Comparison of ENCODE assay signal across 2 cellular contexts in the genomic region with DNA sequence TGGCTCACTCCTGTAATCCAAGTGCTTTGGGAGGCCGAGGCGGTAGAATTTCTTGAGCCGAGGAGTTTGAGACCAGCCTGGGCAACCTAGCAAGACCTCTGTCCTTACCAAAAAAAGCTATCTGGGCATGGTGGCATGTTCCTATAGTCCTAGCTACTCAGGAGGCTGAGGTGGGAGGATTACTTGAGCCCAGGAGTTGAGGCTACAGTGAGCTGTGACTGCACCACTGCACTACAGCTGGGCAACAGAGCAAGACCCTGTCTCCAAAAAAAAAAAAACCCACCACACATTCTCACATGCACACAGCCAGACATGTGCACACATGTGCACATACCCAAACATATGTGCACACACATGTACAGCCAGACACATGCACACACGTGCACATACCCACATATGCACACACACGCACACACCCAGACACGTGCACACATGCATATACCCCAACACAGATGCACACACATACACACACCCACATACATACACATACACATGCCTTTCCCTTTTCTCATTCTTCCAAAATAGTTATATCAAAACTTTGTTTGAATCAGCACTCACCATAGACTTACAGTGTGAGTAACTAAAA.
A peak's percentile ranks its signal among the peaks of the same experiment; 100 is the strongest.
TF ChIP-seq lines count a peak whose summit lies in the region.

No MANE protein-coding gene starts in this region.

TF ChIP-seq in HepG2, 621 proteins besides CTCF, POLR2A, EP300 and RAD21 (continues in another document):
- TF ChIP-seq, protein P1, sequence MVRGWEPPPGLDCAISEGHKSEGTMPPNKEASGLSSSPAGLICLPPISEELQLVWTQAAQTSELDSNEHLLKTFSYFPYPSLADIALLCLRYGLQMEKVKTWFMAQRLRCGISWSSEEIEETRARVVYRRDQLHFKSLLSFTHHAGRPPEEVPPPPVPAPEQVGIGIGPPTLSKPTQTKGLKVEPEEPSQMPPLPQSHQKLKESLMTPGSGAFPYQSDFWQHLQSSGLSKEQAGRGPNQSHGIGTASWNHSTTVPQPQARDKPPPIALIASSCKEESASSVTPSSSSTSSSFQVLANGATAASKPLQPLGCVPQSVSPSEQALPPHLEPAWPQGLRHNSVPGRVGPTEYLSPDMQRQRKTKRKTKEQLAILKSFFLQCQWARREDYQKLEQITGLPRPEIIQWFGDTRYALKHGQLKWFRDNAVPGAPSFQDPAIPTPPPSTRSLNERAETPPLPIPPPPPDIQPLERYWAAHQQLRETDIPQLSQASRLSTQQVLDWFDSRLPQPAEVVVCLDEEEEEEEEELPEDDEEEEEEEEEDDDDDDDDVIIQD (CRISPR knock-in tag; IDR thresholded peaks at IDR 0.05; ENCODE audit: low read depth), result no peak
- TF ChIP-seq ZMYM3 (CRISPR knock-in tag; IDR thresholded peaks at IDR 0.05), result peak; percentile 76
- TF ChIP-seq PAX8 (CRISPR knock-in tag; IDR thresholded peaks at IDR 0.05; ENCODE audit: borderline replicate concordance), result no peak
- no peak for TF ChIP-seq SIX1 (CRISPR knock-in tag; IDR thresholded peaks at IDR 0.05; ENCODE audit: borderline replicate concordance)
- TF ChIP-seq, protein P2, sequence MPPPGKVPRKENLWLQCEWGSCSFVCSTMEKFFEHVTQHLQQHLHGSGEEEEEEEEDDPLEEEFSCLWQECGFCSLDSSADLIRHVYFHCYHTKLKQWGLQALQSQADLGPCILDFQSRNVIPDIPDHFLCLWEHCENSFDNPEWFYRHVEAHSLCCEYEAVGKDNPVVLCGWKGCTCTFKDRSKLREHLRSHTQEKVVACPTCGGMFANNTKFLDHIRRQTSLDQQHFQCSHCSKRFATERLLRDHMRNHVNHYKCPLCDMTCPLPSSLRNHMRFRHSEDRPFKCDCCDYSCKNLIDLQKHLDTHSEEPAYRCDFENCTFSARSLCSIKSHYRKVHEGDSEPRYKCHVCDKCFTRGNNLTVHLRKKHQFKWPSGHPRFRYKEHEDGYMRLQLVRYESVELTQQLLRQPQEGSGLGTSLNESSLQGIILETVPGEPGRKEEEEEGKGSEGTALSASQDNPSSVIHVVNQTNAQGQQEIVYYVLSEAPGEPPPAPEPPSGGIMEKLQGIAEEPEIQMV (CRISPR knock-in tag; IDR thresholded peaks at IDR 0.05; ENCODE audit: low read depth), result no peak
- no peak for TF ChIP-seq JUN (CRISPR knock-in tag; IDR thresholded peaks at IDR 0.05)
- no peak for TF ChIP-seq ZNF773 (CRISPR knock-in tag; IDR thresholded peaks at IDR 0.05; ENCODE audit: borderline replicate concordance)
- no peak for TF ChIP-seq ZNF562 (CRISPR knock-in tag; IDR thresholded peaks at IDR 0.05; ENCODE audit: borderline replicate concordance)
- TF ChIP-seq, protein P3, sequence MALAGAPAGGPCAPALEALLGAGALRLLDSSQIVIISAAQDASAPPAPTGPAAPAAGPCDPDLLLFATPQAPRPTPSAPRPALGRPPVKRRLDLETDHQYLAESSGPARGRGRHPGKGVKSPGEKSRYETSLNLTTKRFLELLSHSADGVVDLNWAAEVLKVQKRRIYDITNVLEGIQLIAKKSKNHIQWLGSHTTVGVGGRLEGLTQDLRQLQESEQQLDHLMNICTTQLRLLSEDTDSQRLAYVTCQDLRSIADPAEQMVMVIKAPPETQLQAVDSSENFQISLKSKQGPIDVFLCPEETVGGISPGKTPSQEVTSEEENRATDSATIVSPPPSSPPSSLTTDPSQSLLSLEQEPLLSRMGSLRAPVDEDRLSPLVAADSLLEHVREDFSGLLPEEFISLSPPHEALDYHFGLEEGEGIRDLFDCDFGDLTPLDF (CRISPR knock-in tag; IDR thresholded peaks at IDR 0.05), result no peak
- TF ChIP-seq ZNF101 (CRISPR knock-in tag; IDR thresholded peaks at IDR 0.05; ENCODE audit: borderline replicate concordance, low read depth), result no peak
- TF ChIP-seq POGZ (CRISPR knock-in tag; IDR thresholded peaks at IDR 0.05), result no peak
- no peak for TF ChIP-seq ZNF460 (CRISPR knock-in tag; IDR thresholded peaks at IDR 0.05; ENCODE audit: borderline replicate concordance)
- TF ChIP-seq, protein P4, sequence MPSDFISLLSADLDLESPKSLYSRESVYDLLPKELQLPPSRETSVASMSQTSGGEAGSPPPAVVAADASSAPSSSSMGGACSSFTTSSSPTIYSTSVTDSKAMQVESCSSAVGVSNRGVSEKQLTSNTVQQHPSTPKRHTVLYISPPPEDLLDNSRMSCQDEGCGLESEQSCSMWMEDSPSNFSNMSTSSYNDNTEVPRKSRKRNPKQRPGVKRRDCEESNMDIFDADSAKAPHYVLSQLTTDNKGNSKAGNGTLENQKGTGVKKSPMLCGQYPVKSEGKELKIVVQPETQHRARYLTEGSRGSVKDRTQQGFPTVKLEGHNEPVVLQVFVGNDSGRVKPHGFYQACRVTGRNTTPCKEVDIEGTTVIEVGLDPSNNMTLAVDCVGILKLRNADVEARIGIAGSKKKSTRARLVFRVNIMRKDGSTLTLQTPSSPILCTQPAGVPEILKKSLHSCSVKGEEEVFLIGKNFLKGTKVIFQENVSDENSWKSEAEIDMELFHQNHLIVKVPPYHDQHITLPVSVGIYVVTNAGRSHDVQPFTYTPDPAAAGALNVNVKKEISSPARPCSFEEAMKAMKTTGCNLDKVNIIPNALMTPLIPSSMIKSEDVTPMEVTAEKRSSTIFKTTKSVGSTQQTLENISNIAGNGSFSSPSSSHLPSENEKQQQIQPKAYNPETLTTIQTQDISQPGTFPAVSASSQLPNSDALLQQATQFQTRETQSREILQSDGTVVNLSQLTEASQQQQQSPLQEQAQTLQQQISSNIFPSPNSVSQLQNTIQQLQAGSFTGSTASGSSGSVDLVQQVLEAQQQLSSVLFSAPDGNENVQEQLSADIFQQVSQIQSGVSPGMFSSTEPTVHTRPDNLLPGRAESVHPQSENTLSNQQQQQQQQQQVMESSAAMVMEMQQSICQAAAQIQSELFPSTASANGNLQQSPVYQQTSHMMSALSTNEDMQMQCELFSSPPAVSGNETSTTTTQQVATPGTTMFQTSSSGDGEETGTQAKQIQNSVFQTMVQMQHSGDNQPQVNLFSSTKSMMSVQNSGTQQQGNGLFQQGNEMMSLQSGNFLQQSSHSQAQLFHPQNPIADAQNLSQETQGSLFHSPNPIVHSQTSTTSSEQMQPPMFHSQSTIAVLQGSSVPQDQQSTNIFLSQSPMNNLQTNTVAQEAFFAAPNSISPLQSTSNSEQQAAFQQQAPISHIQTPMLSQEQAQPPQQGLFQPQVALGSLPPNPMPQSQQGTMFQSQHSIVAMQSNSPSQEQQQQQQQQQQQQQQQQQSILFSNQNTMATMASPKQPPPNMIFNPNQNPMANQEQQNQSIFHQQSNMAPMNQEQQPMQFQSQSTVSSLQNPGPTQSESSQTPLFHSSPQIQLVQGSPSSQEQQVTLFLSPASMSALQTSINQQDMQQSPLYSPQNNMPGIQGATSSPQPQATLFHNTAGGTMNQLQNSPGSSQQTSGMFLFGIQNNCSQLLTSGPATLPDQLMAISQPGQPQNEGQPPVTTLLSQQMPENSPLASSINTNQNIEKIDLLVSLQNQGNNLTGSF (CRISPR knock-in tag; IDR thresholded peaks at IDR 0.05), result no peak

TF ChIP-seq in H1, 55 proteins besides CTCF, POLR2A, EP300 and RAD21:
- TF ChIP-seq RBBP5 (IDR thresholded peaks at IDR 0.05; ENCODE audit: borderline replicate concordance, low read depth, low read length) (no peak), SIX5 (IDR thresholded peaks at IDR 0.05; ENCODE audit: low read depth, low read length) (no peak), EGR1 (IDR thresholded peaks at IDR 0.05; ENCODE audit: borderline replicate concordance, low read depth, low read length) (no peak), HDAC2 (IDR thresholded peaks at IDR 0.05; ENCODE audit: borderline replicate concordance in 1 of 2, low read depth in 2 of 2, low read length in 2 of 2) (no peak), BACH1 (IDR thresholded peaks at IDR 0.05; ENCODE audit: low read length) (no peak), SUZ12 (IDR thresholded peaks at IDR 0.05; ENCODE audit: low read length) (no peak), SIRT6 (IDR thresholded peaks at IDR 0.05; ENCODE audit: low read length) (no peak), KDM1A (IDR thresholded peaks at IDR 0.05; ENCODE audit: borderline replicate concordance, low read length) (no peak), HDAC6 (IDR thresholded peaks at IDR 0.05; ENCODE audit: low read depth, low read length) (no peak), BRCA1 (IDR thresholded peaks at IDR 0.05; ENCODE audit: low read depth, low read length) (no peak), SIN3A (conservative IDR thresholded peaks at IDR 0.05 in 1 of 2, IDR thresholded peaks at IDR 0.05 in 1 of 2; ENCODE audit: low read depth in 1 of 2, low read length in 2 of 2) (no peak), KDM4A (IDR thresholded peaks at IDR 0.05; ENCODE audit: low read depth, low read length, severe bottlenecking) (no peak), RXRA (IDR thresholded peaks at IDR 0.05; ENCODE audit: insufficient read depth, low read depth, low read length) (no peak), TAF7 (optimal IDR thresholded peaks at IDR 0.05; ENCODE audit: borderline replicate concordance, low read depth, low read length) (no peak), SP4 (IDR thresholded peaks at IDR 0.05; ENCODE audit: low read length) (no peak)
- TF ChIP-seq, protein P5, sequence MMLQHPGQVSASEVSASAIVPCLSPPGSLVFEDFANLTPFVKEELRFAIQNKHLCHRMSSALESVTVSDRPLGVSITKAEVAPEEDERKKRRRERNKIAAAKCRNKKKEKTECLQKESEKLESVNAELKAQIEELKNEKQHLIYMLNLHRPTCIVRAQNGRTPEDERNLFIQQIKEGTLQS (IDR thresholded peaks at IDR 0.05; ENCODE audit: insufficient read depth, low read depth, low read length), result no peak
